ENCODE assay signal across 10 cellular contexts in the genomic region with DNA sequence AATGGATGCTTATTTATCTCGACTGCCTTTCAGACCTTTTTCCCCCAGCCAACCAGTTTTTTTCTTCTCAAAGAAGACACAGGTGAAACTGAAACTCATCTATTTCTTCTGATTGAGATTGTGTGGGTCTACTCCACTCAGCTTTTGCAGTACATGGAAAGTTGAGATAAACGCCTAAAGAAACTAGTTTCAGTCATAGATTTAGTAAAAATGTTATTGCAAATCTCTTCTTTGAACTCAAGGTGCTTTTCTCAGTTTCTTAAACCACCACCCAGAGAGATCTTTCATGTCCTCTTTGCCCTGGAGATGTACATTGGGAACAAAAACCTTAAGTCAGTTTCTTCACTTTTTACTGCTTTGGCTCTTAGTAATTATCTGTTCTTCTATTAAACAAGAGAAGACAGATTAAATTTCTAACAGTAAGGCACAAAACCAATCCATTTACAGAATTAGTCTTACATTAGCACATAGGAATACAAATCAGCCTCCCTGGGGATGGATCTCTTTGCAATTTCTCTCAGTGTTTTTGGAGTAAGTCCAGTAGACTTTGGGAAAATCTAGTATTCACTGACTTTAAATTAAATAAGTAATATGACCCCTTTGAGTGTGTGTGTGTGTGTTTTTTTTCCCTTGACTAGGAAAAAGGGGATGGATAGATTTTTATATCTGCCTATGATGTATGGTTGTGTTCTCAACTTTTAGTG. TPM values are rescaled to one million over a fixed set of nuclear protein-coding genes. Genes with fewer than 3 reads are reported as not detected.
A peak's percentile ranks its signal among the peaks of the same experiment; 100 is the strongest.
DNase-seq lines count a peak whose midpoint lies in the region; ATAC-seq and TF ChIP-seq lines count a peak whose summit lies in the region.
"Had no signal": no experiment of that assay in that cellular context is flagged by ENCODE, and none has a peak within 500 bp of the region (broad histone marks: within the 10 kb centered on the region; RNA-seq: fewer than 3 reads in every experiment).

No MANE protein-coding gene starts in this region.

- no peaks in the 10 kb centered on the region for H3K9me3 ChIP-seq in left lung
- H3K9me3 ChIP-seq in effector memory CD4-positive, alpha-beta T cell (ENCODE audit: control insufficient read depth, low read length): no peaks in the 10 kb centered on the region
- H3K9me3 ChIP-seq: colonic mucosa had no signal

- no peaks in the 10 kb centered on the region for H3K36me3 ChIP-seq in left lung
- no peaks in the 10 kb centered on the region for H3K36me3 ChIP-seq in effector memory CD4-positive, alpha-beta T cell (ENCODE audit: control insufficient read depth, insufficient read depth, low read length)
- H3K36me3 ChIP-seq: colonic mucosa, WERI-Rb-1 had no signal

- H3K27me3 ChIP-seq in left lung: no peaks in the 10 kb centered on the region
- H3K27me3 ChIP-seq in effector memory CD4-positive, alpha-beta T cell (replicated peaks; ENCODE audit: control insufficient read depth, insufficient read depth, low read length, poor library complexity, severe bottlenecking): no peaks in the 10 kb centered on the region
- H3K27me3 ChIP-seq: colonic mucosa had no signal

- peaks cover 21% of the 10 kb centered on the region for H3K36me3 Mint-ChIP-seq in activated T-cell treated with anti-CD3 and anti-CD28 coated beads, Interleukin-2, amount 50 U/mL, for 24 hours (ENCODE audit: low read depth)
- H3K36me3 Mint-ChIP-seq in stimulated activated memory B cell treated with anti-CD40 and anti-IgM and Interleukin-4, amounts not matched to agents 10 μg/mL and 1 μg/mL and 100 μg/mL, for 72 hours: peaks cover 26% of the 10 kb centered on the region

- H3K27me3 Mint-ChIP-seq in activated T-cell treated with anti-CD3 and anti-CD28 coated beads, Interleukin-2, amount 50 U/mL, for 24 hours: no peaks in the 10 kb centered on the region
- H3K27me3 Mint-ChIP-seq in stimulated activated memory B cell treated with anti-CD40 and anti-IgM and Interleukin-4, amounts not matched to agents 10 μg/mL and 1 μg/mL and 100 μg/mL, for 72 hours: no peaks in the 10 kb centered on the region

- no peak overlapping the region for H3K4me3 ChIP-seq in left lung
- H3K4me3 ChIP-seq in effector memory CD4-positive, alpha-beta T cell (ENCODE audit: insufficient read depth, low read depth, low read length, poor library complexity, severe bottlenecking): no peak overlapping the region
- H3K4me3 ChIP-seq: colonic mucosa had no signal

- no peak for TF ChIP-seq CTCF in left lung (IDR thresholded peaks at IDR 0.05)

- intact Hi-C loops in left lung (cut with DNase I): no loop called here

- H3K4me1 ChIP-seq in left lung: peaks cover 10 to 15% of the 10 kb centered on the region in 2 donors
- peaks cover 23% of the 10 kb centered on the region for H3K4me1 ChIP-seq in effector memory CD4-positive, alpha-beta T cell (ENCODE audit: control insufficient read depth, insufficient read depth, low read length, poor library complexity, severe bottlenecking)

- DNase-seq in activated T-cell treated with anti-CD3 and anti-CD28 coated beads, Interleukin-2, amount 50 U/mL, for 24 hours: no peak
- no peak for DNase-seq in activated T-cell treated with anti-CD3 and anti-CD28 coated beads, Interleukin-2, amount 50 U/mL, for 1 hour
- DNase-seq in NCI-H2171 (lab: John Stamatoyannopoulos, UW): peak; percentile 15
- DNase-seq in stimulated activated CD4-positive, alpha-beta T cell treated with anti-CD3 and anti-CD28 coated beads, Interleukin-15, amount 100 ng/mL, for 24 hours: no peak
- DNase-seq in left lung: no peak
- DNase-seq in effector memory CD4-positive, alpha-beta T cell: no peak
- DNase-seq: colonic mucosa, WERI-Rb-1 had no signal

- ATAC-seq in HG02678 (IDR thresholded peaks at IDR 0.05; ENCODE audit: unreplicated experiment) (peak; percentile 62), left lung (no peak)
- ATAC-seq in stimulated activated memory B cell treated with anti-CD40 and anti-IgM and Interleukin-4, amounts not matched to agents 10 μg/mL and 1 μg/mL and 100 μg/mL, for 72 hours: peak; percentile 62

- H3K4me3 Mint-ChIP-seq in activated T-cell treated with anti-CD3 and anti-CD28 coated beads, Interleukin-2, amount 50 U/mL, for 24 hours: no peak overlapping the region
- no peak overlapping the region for H3K4me3 Mint-ChIP-seq in stimulated activated memory B cell treated with anti-CD40 and anti-IgM and Interleukin-4, amounts not matched to agents 10 μg/mL and 1 μg/mL and 100 μg/mL, for 72 hours

- no peaks in the 10 kb centered on the region for H3K9me3 Mint-ChIP-seq in activated T-cell treated with anti-CD3 and anti-CD28 coated beads, Interleukin-2, amount 50 U/mL, for 24 hours
- no peaks in the 10 kb centered on the region for H3K9me3 Mint-ChIP-seq in stimulated activated memory B cell treated with anti-CD40 and anti-IgM and Interleukin-4, amounts not matched to agents 10 μg/mL and 1 μg/mL and 100 μg/mL, for 72 hours

- peaks cover 86% of the 10 kb centered on the region for H3K4me1 Mint-ChIP-seq in activated T-cell treated with anti-CD3 and anti-CD28 coated beads, Interleukin-2, amount 50 U/mL, for 24 hours (ENCODE audit: low read depth)
- peaks cover 73% of the 10 kb centered on the region for H3K4me1 Mint-ChIP-seq in stimulated activated memory B cell treated with anti-CD40 and anti-IgM and Interleukin-4, amounts not matched to agents 10 μg/mL and 1 μg/mL and 100 μg/mL, for 72 hours

- H3K27ac ChIP-seq in left lung: no peak overlapping the region
- no peak overlapping the region for H3K27ac ChIP-seq in effector memory CD4-positive, alpha-beta T cell (ENCODE audit: insufficient read depth, low read length, poor library complexity, severe bottlenecking)
- H3K27ac ChIP-seq: colonic mucosa, WERI-Rb-1 had no signal

- peak overlapping the region; percentile 84 for H3K27ac Mint-ChIP-seq in activated T-cell treated with anti-CD3 and anti-CD28 coated beads, Interleukin-2, amount 50 U/mL, for 24 hours
- H3K27ac Mint-ChIP-seq in stimulated activated memory B cell treated with anti-CD40 and anti-IgM and Interleukin-4, amounts not matched to agents 10 μg/mL and 1 μg/mL and 100 μg/mL, for 72 hours: peak overlapping the region; percentile 17

RNA-seq across cellular contexts. Expression of a gene that starts 11.6 kb away (rescaled TPM):
- 10 to 100 TPM; 16.0 to 17.0 TPM for total RNA-seq in left lung

RNA-seq across cellular contexts. Expression of a gene that starts 41.1 kb away (rescaled TPM):
- total RNA-seq in left lung: under 1 TPM; 0.10 to 0.12 TPM
